ENCODE assay signal across 17 cellular contexts in the genomic region with DNA sequence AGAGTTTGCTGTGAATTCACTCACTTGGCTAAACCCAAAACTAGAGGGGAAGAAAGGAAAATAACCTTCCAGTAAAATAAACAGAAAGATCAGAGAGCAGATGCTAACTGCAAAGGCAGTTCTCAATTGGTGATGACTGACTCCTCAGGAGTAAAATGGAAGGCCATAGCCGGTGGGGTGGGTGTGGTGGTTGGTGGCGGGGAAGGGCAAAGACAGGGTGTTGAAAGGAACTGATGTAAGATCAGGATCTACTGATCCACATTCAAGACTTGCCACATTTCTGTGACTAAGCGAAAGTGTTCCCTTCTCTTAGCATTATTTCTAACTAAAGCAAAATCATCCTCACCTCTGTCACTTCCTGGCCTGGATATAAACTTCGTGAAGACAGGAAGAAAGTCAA. TPM values are rescaled to one million over a fixed set of nuclear protein-coding genes. Genes with fewer than 3 reads are reported as not detected.
A peak's percentile ranks its signal among the peaks of the same experiment; 100 is the strongest.
DNase-seq lines count a peak whose midpoint lies in the region; ATAC-seq and TF ChIP-seq lines count a peak whose summit lies in the region.
"Had no signal": no experiment of that assay in that cellular context is flagged by ENCODE, and none has a peak within 500 bp of the region (broad histone marks: within the 10 kb centered on the region; RNA-seq: fewer than 3 reads in every experiment).

No MANE protein-coding gene starts in this region.

- H3K9me3 Mint-ChIP-seq in CD8-positive, alpha-beta T cell = no peaks in the 10 kb centered on the region
- H3K9me3 Mint-ChIP-seq in activated naive CD8-positive, alpha-beta T cell treated with anti-CD3 and anti-CD28 coated beads for 36 hours = no peaks in the 10 kb centered on the region
- H3K9me3 Mint-ChIP-seq in naive thymus-derived CD8-positive, alpha-beta T cell = no peaks in the 10 kb centered on the region
- H3K9me3 Mint-ChIP-seq: activated B cell treated with CpG ODN at 0.5 μM for 24 hours; central memory CD8-positive, alpha-beta T cell had no signal

- TF ChIP-seq POLR2A in tibial nerve (IDR thresholded peaks at IDR 0.05) = no peak

- peaks cover 67% of the 10 kb centered on the region for H3K4me1 Mint-ChIP-seq in CD8-positive, alpha-beta T cell (ENCODE audit: low read depth)
- peaks cover 56% of the 10 kb centered on the region for H3K4me1 Mint-ChIP-seq in activated naive CD8-positive, alpha-beta T cell treated with anti-CD3 and anti-CD28 coated beads for 36 hours
- H3K4me1 Mint-ChIP-seq in naive thymus-derived CD8-positive, alpha-beta T cell = peaks cover 36 to 78% (median 58%) of the 10 kb centered on the region in 4 donors
- H3K4me1 Mint-ChIP-seq: activated B cell treated with CpG ODN at 0.5 μM for 24 hours had no signal

- H3K36me3 Mint-ChIP-seq in CD8-positive, alpha-beta T cell = no peaks in the 10 kb centered on the region
- H3K36me3 Mint-ChIP-seq in activated naive CD8-positive, alpha-beta T cell treated with anti-CD3 and anti-CD28 coated beads for 36 hours = peaks cover 1% of the 10 kb centered on the region
- no peaks in the 10 kb centered on the region for H3K36me3 Mint-ChIP-seq in naive thymus-derived CD8-positive, alpha-beta T cell

- no peak overlapping the region for H3K27ac ChIP-seq in CD8-positive, alpha-beta T cell (ENCODE audit: low read depth, low read length)
- H3K27ac ChIP-seq in tibial nerve = peak overlapping the region in 2 of 4 donors; percentile 88 to 89
- H3K27ac ChIP-seq: parathyroid adenoma had no signal

- no peak overlapping the region for H3K4me3 Mint-ChIP-seq in CD8-positive, alpha-beta T cell
- H3K4me3 Mint-ChIP-seq in activated naive CD8-positive, alpha-beta T cell treated with anti-CD3 and anti-CD28 coated beads for 36 hours = no peak overlapping the region
- H3K4me3 Mint-ChIP-seq in naive thymus-derived CD8-positive, alpha-beta T cell = peak overlapping the region in 5 of 10 donors; percentile 1 to 61 (median 35)
- H3K4me3 Mint-ChIP-seq: activated B cell treated with CpG ODN at 0.5 μM for 24 hours; central memory CD8-positive, alpha-beta T cell had no signal

- peaks cover 55% of the 10 kb centered on the region for H3K4me1 ChIP-seq in CD8-positive, alpha-beta T cell (ENCODE audit: insufficient read depth, low read length)
- H3K4me1 ChIP-seq in tibial nerve = peaks cover 0 to 78% (median 52%) of the 10 kb centered on the region in 4 donors

- H3K36me3 ChIP-seq in CD8-positive, alpha-beta T cell (ENCODE audit: insufficient read depth, low read length) = no peaks in the 10 kb centered on the region
- H3K36me3 ChIP-seq in tibial nerve = no peaks in the 10 kb centered on the region

- no peak for DNase-seq in CD8-positive, alpha-beta T cell
- DNase-seq in NOMO-1 treated with DMSO at 0.1 percent for 48 hours (lab: John Stamatoyannopoulos, UW; ENCODE audit: unreplicated experiment) (peak; percentile 3), tibial nerve (ENCODE audit: low spot score in 2 of 2) (no peak), NCI-H524 treated with DMSO at 0.1 percent for 48 hours (lab: John Stamatoyannopoulos, UW) (no peak)
- DNase-seq in activated naive CD8-positive, alpha-beta T cell treated with anti-CD3 and anti-CD28 coated beads for 36 hours = no peak
- DNase-seq in naive thymus-derived CD8-positive, alpha-beta T cell = no peak
- DNase-seq: activated B cell treated with CpG ODN at 0.5 μM for 24 hours, activated gamma-delta T cell, mucosa of descending colon, NCI-H446 had no signal

- CTCF ChIA-PET in CD8-positive, alpha-beta T cell (lab: Charles Lee) = interaction anchor here (0.7 to 3.9 kb wide), 11 partner anchors 8 to 1455 kb away, joined by 3 to 17 read pairs (median 4); no protein-coding TSS in a partner anchor

- no peaks in the 10 kb centered on the region for H3K9me3 ChIP-seq in CD8-positive, alpha-beta T cell (ENCODE audit: low read length)
- no peaks in the 10 kb centered on the region for H3K9me3 ChIP-seq in tibial nerve
- H3K9me3 ChIP-seq: mucosa of descending colon had no signal

- WGBS in tibial nerve, 2 donors = 83% methylated on average over 4 of the region's 4 CpGs

- no peaks in the 10 kb centered on the region for H3K27me3 Mint-ChIP-seq in CD8-positive, alpha-beta T cell (ENCODE audit: low read depth)
- no peaks in the 10 kb centered on the region for H3K27me3 Mint-ChIP-seq in activated naive CD8-positive, alpha-beta T cell treated with anti-CD3 and anti-CD28 coated beads for 36 hours
- no peaks in the 10 kb centered on the region for H3K27me3 Mint-ChIP-seq in naive thymus-derived CD8-positive, alpha-beta T cell
- H3K27me3 Mint-ChIP-seq: central memory CD8-positive, alpha-beta T cell had no signal

- TF ChIP-seq EP300 in tibial nerve (IDR thresholded peaks at IDR 0.05) = no peak

- intact Hi-C loops in CD8-positive, alpha-beta T cell (cut with DNase I, micrococcal nuclease) = loop anchor here (5.0 kb wide), 1 partner anchor 36 kb away; no protein-coding TSS in a partner anchor

- H3K27me3 ChIP-seq in CD8-positive, alpha-beta T cell (ENCODE audit: insufficient read depth, low read length) = no peaks in the 10 kb centered on the region
- no peaks in the 10 kb centered on the region for H3K27me3 ChIP-seq in tibial nerve

- peak overlapping the region; percentile 57 for H3K27ac Mint-ChIP-seq in CD8-positive, alpha-beta T cell
- H3K27ac Mint-ChIP-seq in activated naive CD8-positive, alpha-beta T cell treated with anti-CD3 and anti-CD28 coated beads for 36 hours = peak overlapping the region; percentile 38
- peak overlapping the region; percentile 23 to 95 (median 80) for H3K27ac Mint-ChIP-seq in naive thymus-derived CD8-positive, alpha-beta T cell
- H3K27ac Mint-ChIP-seq: activated B cell treated with CpG ODN at 0.5 μM for 24 hours had no signal

- POLR2A ChIA-PET in CD8-positive, alpha-beta T cell (lab: Charles Lee) = interaction anchor here (6.2 kb wide), 1 partner anchor 20 kb away, joined by 48 read pairs; no protein-coding TSS in a partner anchor
- POLR2A ChIA-PET in naive thymus-derived CD8-positive, alpha-beta T cell (lab: Charles Lee) = interaction anchor here (0.6 to 15.0 kb wide), 7 partner anchors 11 to 422 kb away, joined by 3 to 317 read pairs (median 4); a partner anchor contains a TSS

- TF ChIP-seq CTCF in CD8-positive, alpha-beta T cell (IDR thresholded peaks at IDR 0.05) = no peak
- TF ChIP-seq CTCF in tibial nerve (IDR thresholded peaks at IDR 0.05) = no peak

- no peak overlapping the region for H3K4me3 ChIP-seq in CD8-positive, alpha-beta T cell (ENCODE audit: low read depth, low read length)
- no peak overlapping the region for H3K4me3 ChIP-seq in tibial nerve
- H3K4me3 ChIP-seq: K562, mucosa of descending colon had no signal

- peak; percentile 16 for ATAC-seq in CD8-positive, alpha-beta T cell
- ATAC-seq in naive thymus-derived CD8-positive, alpha-beta T cell = peak in 1 of 2 donors; percentile 21
- ATAC-seq in GM19328 (IDR thresholded peaks at IDR 0.05; ENCODE audit: unreplicated experiment) (no peak), HG03097 (IDR thresholded peaks at IDR 0.05; ENCODE audit: low FRiP score, unreplicated experiment) (no peak)
- ATAC-seq: mucosa of descending colon, Panc1 had no signal

RNA-seq across cellular contexts. Expression of a gene that starts 26.3 kb away (rescaled TPM):
- total RNA-seq in CD8-positive, alpha-beta T cell = 100 to 1,000 TPM; 132 TPM
- 10 to 100 TPM; 16.7 to 17.4 TPM for total RNA-seq in activated naive CD8-positive, alpha-beta T cell treated with anti-CD3 and anti-CD28 coated beads for 36 hours
- 100 to 1,000 TPM; 298 to 309 TPM for total RNA-seq in naive thymus-derived CD8-positive, alpha-beta T cell
- 100 to 1,000 TPM; 125 to 167 (median 160) TPM for polyA plus RNA-seq in naive thymus-derived CD8-positive, alpha-beta T cell
- 10 to 100 TPM; 23.4 to 35.2 (median 25.7) TPM for total RNA-seq in tibial nerve
- polyA plus RNA-seq: endothelial cell of umbilical vein had no signal

RNA-seq across cellular contexts. Expression of a gene that starts 53.8 kb away (rescaled TPM):
- total RNA-seq in CD8-positive, alpha-beta T cell = 1 to 10 TPM; 1.4 TPM
- total RNA-seq in activated naive CD8-positive, alpha-beta T cell treated with anti-CD3 and anti-CD28 coated beads for 36 hours = 1 to 10 TPM; 1.3 to 1.6 TPM
- 1 to 10 TPM; 7.2 to 8.1 TPM for total RNA-seq in naive thymus-derived CD8-positive, alpha-beta T cell
- 10 to 100 TPM; 21.2 to 37.7 (median 25.3) TPM for polyA plus RNA-seq in naive thymus-derived CD8-positive, alpha-beta T cell
- total RNA-seq in tibial nerve = 100 to 1,000 TPM; 109 to 215 (median 186) TPM
- total RNA-seq: activated B cell treated with CpG ODN at 0.5 μM for 24 hours had no signal

Comparison
In these comparisons a context has a peak if more than half of its experiments do, and no peak if none do; other contexts are left out.
1. RNA of a gene that starts 53.8 kb away (total RNA-seq): 109 to 215 TPM in tibial nerve; 7.2 to 8.1 TPM in naive thymus-derived CD8-positive, alpha-beta T cell, 1.3 to 1.6 TPM in activated naive CD8-positive, alpha-beta T cell treated with anti-CD3 and anti-CD28 coated beads for 36 hours and 1.4 TPM in CD8-positive, alpha-beta T cell; every median in the first group is over 10 times any median in the second.
2. Peak in every context shown above with its lines, with median percentiles within 50 percentile points of each other: H3K27ac Mint-ChIP-seq.